14 cellular contexts compared by ENCODE assay signal in the genomic region with DNA sequence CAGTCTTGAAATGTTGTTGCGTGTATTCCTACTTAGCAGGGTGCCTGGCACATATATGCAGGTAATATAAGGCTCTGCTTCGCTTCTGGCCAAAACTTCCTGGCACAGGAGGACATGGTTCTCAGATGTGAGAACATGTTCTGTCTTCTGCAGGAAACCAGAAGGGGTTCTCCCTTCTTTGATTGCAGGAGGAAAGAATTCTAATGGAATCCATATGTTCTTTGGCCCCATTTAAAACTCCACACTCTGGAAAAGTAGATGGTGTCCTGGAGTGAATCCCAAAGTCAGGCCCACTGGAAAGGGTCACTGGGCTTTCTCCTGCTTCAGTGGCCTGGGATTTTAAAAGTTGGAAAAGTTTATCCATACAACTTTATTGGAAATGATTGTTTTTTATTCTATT. TPM values are rescaled to one million over a fixed set of nuclear protein-coding genes. Genes with fewer than 3 reads are reported as not detected.
DNase-seq lines count a peak whose midpoint lies in the region; ATAC-seq and TF ChIP-seq lines count a peak whose summit lies in the region.
"Had no signal": no experiment of that assay in that cellular context is flagged by ENCODE, and none has a peak within 500 bp of the region (broad histone marks: within the 10 kb centered on the region; RNA-seq: fewer than 3 reads in every experiment).

No MANE protein-coding gene starts in this region.

- H3K4me1 ChIP-seq in suprapubic skin = peaks cover 7% of the 10 kb centered on the region
- H3K4me1 ChIP-seq: Caco-2 had no signal

- peaks cover 6% of the 10 kb centered on the region for H3K27me3 ChIP-seq in suprapubic skin

- 48% methylated on average over 2 of the region's 2 CpGs for WGBS in suprapubic skin

- CTCF ChIA-PET in RWPE1 (lab: Yijun Ruan, JAX) = no interaction called here

- no peaks in the 10 kb centered on the region for H3K9me3 ChIP-seq in suprapubic skin
- H3K9me3 ChIP-seq: A549, Caco-2 had no signal

- POLR2A ChIA-PET in RWPE1 (lab: Yijun Ruan, JAX; ENCODE audit: low non-redundant PET) = no interaction called here

- H3K27ac ChIP-seq in RWPE1 (peak overlapping the region; percentile 66), suprapubic skin (peak overlapping the region; percentile 44)
- H3K27ac ChIP-seq: GM23248 had no signal

- TF ChIP-seq EP300 in suprapubic skin (IDR thresholded peaks at IDR 0.05) = no peak

- DNase-seq in RWPE1 (ENCODE audit: low spot score) (no peak), fibroblast of gingiva (ENCODE audit: low read depth) (peak; percentile 7), suprapubic skin (ENCODE audit: low spot score in 2 of 2) (no peak), SIG-M5 (lab: John Stamatoyannopoulos, UW) (no peak), putamen (ENCODE audit: low spot score) (no peak)
- DNase-seq: Caco-2; CD8-positive, alpha-beta T cell; DND-41; GDM1 had no signal

- H3K36me3 ChIP-seq in suprapubic skin = no peaks in the 10 kb centered on the region

- TF ChIP-seq CTCF in RWPE1 (conservative IDR thresholded peaks at IDR 0.05; ENCODE audit: low read depth) (no peak), suprapubic skin (IDR thresholded peaks at IDR 0.05) (no peak)

- no peak for TF ChIP-seq POLR2A in suprapubic skin (IDR thresholded peaks at IDR 0.05)

- peak; percentile 40; the same call in 1 of the 3 replicates for ATAC-seq in SK-N-SH treated with all-trans-retinoic acid at 6 μM for 48 hours
- ATAC-seq in activated CD4-positive, CD25-positive, alpha-beta regulatory T cell treated with anti-CD3 and anti-CD28 coated beads, Interleukin-2, amount 50 U/mL, for 24 hours = no peak
- ATAC-seq: A549; CD8-positive, alpha-beta T cell; HCT116 had no signal

- H3K4me3 ChIP-seq in suprapubic skin = no peak overlapping the region
- H3K4me3 ChIP-seq: A549, GM23248 had no signal

TF ChIP-seq in SK-N-SH treated with all-trans-retinoic acid at 6 μM for 48 hours, 23 proteins besides CTCF, POLR2A, EP300 and RAD21:
- TF ChIP-seq ZNF565 (CRISPR knock-in tag; conservative IDR thresholded peaks at IDR 0.05; ENCODE audit: low read depth) = no peak
- no peak for TF ChIP-seq PATZ1 (CRISPR knock-in tag; IDR thresholded peaks at IDR 0.05; ENCODE audit: borderline replicate concordance)
- TF ChIP-seq ZFP3 (CRISPR knock-in tag; IDR thresholded peaks at IDR 0.05) = no peak
- no peak for TF ChIP-seq OSR1 (CRISPR knock-in tag; IDR thresholded peaks at IDR 0.05)
- TF ChIP-seq, protein P1, sequence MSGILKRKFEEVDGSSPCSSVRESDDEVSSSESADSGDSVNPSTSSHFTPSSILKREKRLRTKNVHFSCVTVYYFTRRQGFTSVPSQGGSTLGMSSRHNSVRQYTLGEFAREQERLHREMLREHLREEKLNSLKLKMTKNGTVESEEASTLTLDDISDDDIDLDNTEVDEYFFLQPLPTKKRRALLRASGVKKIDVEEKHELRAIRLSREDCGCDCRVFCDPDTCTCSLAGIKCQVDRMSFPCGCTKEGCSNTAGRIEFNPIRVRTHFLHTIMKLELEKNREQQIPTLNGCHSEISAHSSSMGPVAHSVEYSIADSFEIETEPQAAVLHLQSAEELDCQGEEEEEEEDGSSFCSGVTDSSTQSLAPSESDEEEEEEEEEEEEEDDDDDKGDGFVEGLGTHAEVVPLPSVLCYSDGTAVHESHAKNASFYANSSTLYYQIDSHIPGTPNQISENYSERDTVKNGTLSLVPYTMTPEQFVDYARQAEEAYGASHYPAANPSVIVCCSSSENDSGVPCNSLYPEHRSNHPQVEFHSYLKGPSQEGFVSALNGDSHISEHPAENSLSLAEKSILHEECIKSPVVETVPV (CRISPR knock-in tag; IDR thresholded peaks at IDR 0.05) = no peak
TF ChIP-seq in SK-N-SH treated with all-trans-retinoic acid at 6 μM for 48 hours: peak in this region for 0.

RNA-seq across cellular contexts. Expression of gene CYP24A1, which starts 16.4 kb away (rescaled TPM):
- total RNA-seq in suprapubic skin = 1 to 10 TPM in 3 of 4 donors, not detected in 1; 1.0 to 2.5 (median 1.5) TPM
- total RNA-seq: CD8-positive, alpha-beta T cell had no signal

RNA-seq across cellular contexts. Expression of gene PFDN4, which starts 17.7 kb away (rescaled TPM):
- total RNA-seq in suprapubic skin = 10 to 100 TPM; 33.2 to 48.7 (median 42.0) TPM
